ENCODE assay signal across 9 cellular contexts in the genomic region with DNA sequence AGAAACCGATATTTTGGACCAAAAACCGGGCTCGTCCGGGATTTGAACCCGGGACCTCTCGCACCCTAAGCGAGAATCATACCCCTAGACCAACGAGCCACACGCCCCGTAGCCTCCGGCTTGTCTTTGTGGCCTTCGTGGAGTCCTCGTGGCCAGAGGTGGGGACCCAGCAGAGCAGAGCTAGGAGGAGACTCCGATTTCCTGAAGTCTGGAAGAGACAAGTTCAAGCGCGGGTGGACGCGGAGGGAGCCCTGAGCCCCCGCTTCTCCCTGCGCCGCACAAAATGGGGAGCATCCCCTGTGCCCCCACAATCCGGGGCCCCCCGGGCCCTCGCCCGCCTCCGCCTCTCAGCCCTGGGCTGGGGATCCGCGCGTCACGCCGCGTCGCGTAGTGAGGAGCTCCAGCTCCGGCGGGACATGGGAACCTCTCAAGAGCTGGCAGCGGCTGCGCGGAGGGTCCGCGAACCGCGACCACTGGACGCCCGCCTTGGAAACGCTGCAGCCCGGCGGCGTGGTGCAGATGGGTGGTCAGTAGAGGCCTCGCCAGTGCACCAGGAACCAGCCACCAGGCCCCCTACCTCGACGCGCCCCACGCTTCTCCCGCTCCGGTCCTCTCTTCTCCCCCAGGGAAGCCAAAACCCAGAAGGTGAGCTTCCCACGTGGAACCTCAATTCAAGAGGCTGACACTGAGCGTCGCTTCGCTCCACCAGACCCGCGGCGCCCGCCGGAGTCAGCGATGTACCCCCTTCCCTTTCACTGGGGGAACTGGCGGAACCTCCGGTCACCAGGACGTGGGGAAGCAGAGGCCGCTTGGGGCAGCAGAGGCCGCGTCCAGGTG. TPM values are rescaled to one million over a fixed set of nuclear protein-coding genes. Genes with fewer than 3 reads are reported as not detected.
DNase-seq lines count a peak whose midpoint lies in the region; ATAC-seq, FAIRE-seq and TF ChIP-seq lines count a peak whose summit lies in the region.
"Had no signal": no experiment of that assay in that cellular context is flagged by ENCODE, and none has a peak within 500 bp of the region (broad histone marks: within the 10 kb centered on the region; RNA-seq: fewer than 3 reads in every experiment).

No MANE protein-coding gene starts in this region.

- H3K9me3 ChIP-seq in BE2C, result no peaks in the 10 kb centered on the region
- H3K9me3 ChIP-seq in endothelial cell of umbilical vein (replicated peaks; ENCODE audit: control insufficient read depth, insufficient read depth, low read length), result no peaks in the 10 kb centered on the region

- BruUV-seq in endothelial cell of umbilical vein (replicated peaks; lab: Mats Ljungman, UMichigan), result no TSS peak

- H3K9me3 Mint-ChIP-seq in activated B cell treated with CpG ODN at 0.5 μM for 24 hours (no peaks in the 10 kb centered on the region), natural killer cell (no peaks in the 10 kb centered on the region)

- H3K9ac ChIP-seq in endothelial cell of umbilical vein (replicated peaks; ENCODE audit: extremely low read depth, insufficient read depth, low read length), result no peak overlapping the region

- no peaks in the 10 kb centered on the region for H4K20me1 ChIP-seq in endothelial cell of umbilical vein (replicated peaks; ENCODE audit: control insufficient read depth, extremely low read depth, insufficient read depth, low read length)

- H3K27me3 Mint-ChIP-seq in activated B cell treated with CpG ODN at 0.5 μM for 24 hours (peaks cover 71% of the 10 kb centered on the region), natural killer cell (ENCODE audit: low read depth in 2 of 2) (peaks cover 65 to 73% of the 10 kb centered on the region in 2 donors)

- intact Hi-C loops in activated B cell treated with CpG ODN at 0.5 μM for 24 hours (cut with micrococcal nuclease), result loop anchor here (2.0 to 5.0 kb wide), 2 partner anchors 32 to 319 kb away; partner anchors contain the start of gene CLUAP1
- intact Hi-C loops in endothelial cell of umbilical vein (cut with micrococcal nuclease), result loop anchor here (2.0 to 5.0 kb wide), 2 partner anchors 24 to 274 kb away; no protein-coding TSS in a partner anchor
- intact Hi-C loops in natural killer cell (cut with micrococcal nuclease), result loop anchor here (2.0 to 10.0 kb wide), 2 partner anchors 282 to 318 kb away; partner anchors contain the start of gene CLUAP1

- H3K36me3 Mint-ChIP-seq in activated B cell treated with CpG ODN at 0.5 μM for 24 hours (ENCODE audit: low read depth) (no peaks in the 10 kb centered on the region), natural killer cell (peaks cover 8% of the 10 kb centered on the region)

- no peaks in the 10 kb centered on the region for H3K9me1 ChIP-seq in endothelial cell of umbilical vein (replicated peaks; ENCODE audit: control insufficient read depth, extremely low read depth, insufficient read depth, low read length)

- H3K4me1 ChIP-seq in BE2C (no peaks in the 10 kb centered on the region), endothelial cell of umbilical vein (ENCODE audit: control insufficient read depth, extremely low read depth, insufficient read depth, low read length) (peaks cover 15% of the 10 kb centered on the region)

- H3K36me3 ChIP-seq in BE2C, result no peaks in the 10 kb centered on the region
- H3K36me3 ChIP-seq in endothelial cell of umbilical vein (ENCODE audit: control insufficient read depth in 2 of 2, extremely low read depth in 1 of 2, insufficient read depth in 2 of 2, low read length in 2 of 2), result no peaks in the 10 kb centered on the region

- peak overlapping the region; percentile 71 for H3K4me3 ChIP-seq in BE2C (ENCODE audit: low read depth, low read length)
- peak overlapping the region; percentile 36 to 79 (median 67) for H3K4me3 ChIP-seq in endothelial cell of umbilical vein (replicated peaks in 1 of 3; ENCODE audit: insufficient read depth in 1 of 3, low read depth in 1 of 3, low read length in 3 of 3)

- peak; percentile 38 for FAIRE-seq in endothelial cell of umbilical vein (lab: Jason Lieb, UNC)

- TF ChIP-seq CTCF in BE2C (IDR thresholded peaks at IDR 0.05; ENCODE audit: low read depth, low read length), result peak; percentile 47; the same call in 1 of the 2 replicates
- TF ChIP-seq CTCF in activated B cell treated with CpG ODN at 0.5 μM for 24 hours (IDR thresholded peaks at IDR 0.05), result no peak
- TF ChIP-seq CTCF in endothelial cell of umbilical vein (IDR thresholded peaks at IDR 0.05; ENCODE audit: extremely low read depth in 1 of 2, insufficient read depth in 1 of 2, low read depth in 1 of 2, low read length in 2 of 2), result peak in 1 of 2 donors; percentile 51
- TF ChIP-seq CTCF in natural killer cell (IDR thresholded peaks at IDR 0.05), result peak; percentile 54

- peak overlapping the region; percentile 99 for H2AFZ ChIP-seq in endothelial cell of umbilical vein (ENCODE audit: low read depth, low read length)

- H3K4me3 Mint-ChIP-seq in activated B cell treated with CpG ODN at 0.5 μM for 24 hours (peak overlapping the region; percentile 62), natural killer cell (peak overlapping the region; percentile 83)

- ATAC-seq in activated B cell treated with CpG ODN at 0.5 μM for 24 hours (ENCODE audit: low read depth) (peak; percentile 40), natural killer cell (peak; percentile 69 to 81 (median 80)), GM21447 (IDR thresholded peaks at IDR 0.05; ENCODE audit: unreplicated experiment) (no peak)

- H3K27me3 ChIP-seq in BE2C, result peaks cover 15% of the 10 kb centered on the region
- H3K27me3 ChIP-seq in endothelial cell of umbilical vein (ENCODE audit: control insufficient read depth in 2 of 2, insufficient read depth in 2 of 2, low read length in 2 of 2), result peaks cover 10% of the 10 kb centered on the region in 2 experiments

- H3K4me2 ChIP-seq in endothelial cell of umbilical vein (ENCODE audit: insufficient read depth, low read length), result peak overlapping the region; percentile 93

- CTCF ChIA-PET in HEK293T (lab: Yijun Ruan, JAX) (interaction anchor here (0.8 to 1.7 kb wide), 4 partner anchors 8 to 35 kb away, joined by 3 to 6 read pairs (median 4); no protein-coding TSS in a partner anchor), activated B cell treated with CpG ODN at 0.5 μM for 24 hours (lab: Charles Lee) (interaction anchor here (0.8 to 1.5 kb wide), 3 partner anchors 9 to 155 kb away, joined by 3 to 4 read pairs (median 3); no protein-coding TSS in a partner anchor), endothelial cell of umbilical vein (lab: Charles Lee) (interaction anchor here (1.0 to 2.9 kb wide), 5 partner anchors 9 to 31 kb away, joined by 3 to 11 read pairs (median 6); no protein-coding TSS in a partner anchor)

- peaks cover 21% of the 10 kb centered on the region for H3K4me1 Mint-ChIP-seq in activated B cell treated with CpG ODN at 0.5 μM for 24 hours
- H3K4me1 Mint-ChIP-seq in natural killer cell, result peaks cover 27 to 28% of the 10 kb centered on the region in 2 donors

- no peak overlapping the region for H3K27ac ChIP-seq in endothelial cell of umbilical vein (ENCODE audit: insufficient read depth, low read depth, low read length)

- DNase-seq in BE2C (peak; percentile 78), HEK293T (ENCODE audit: extremely low spot score) (peak; percentile 73), activated B cell treated with CpG ODN at 0.5 μM for 24 hours (no peak), endothelial cell of umbilical vein (ENCODE audit: low read depth, low spot score) (peak; percentile 45), natural killer cell (no peak), amniotic stem cell (lab: John Stamatoyannopoulos, UW) (no peak), AML-193 (lab: John Stamatoyannopoulos, UW) (no peak)

- POLR2A ChIA-PET in HEK293T (lab: Yijun Ruan, JAX) (interaction anchor here (0.6 to 2.4 kb wide), 8 partner anchors 8 to 100 kb away, joined by 3 to 16 read pairs (median 6); partner anchors contain the start of gene ZNF213), activated B cell treated with CpG ODN at 0.5 μM for 24 hours (lab: Charles Lee) (interaction anchor here (0.5 to 1.0 kb wide), 4 partner anchors 35 to 274 kb away, joined by 3 to 4 read pairs (median 3); partner anchors contain the start of gene ZNF200), endothelial cell of umbilical vein (lab: Charles Lee) (no interaction called here)

- no peak for TF ChIP-seq POLR2A in endothelial cell of umbilical vein (IDR thresholded peaks at IDR 0.05; ENCODE audit: low read depth, low read length)

- dilution Hi-C loops in endothelial cell of umbilical vein (cut with MboI; ENCODE audit: extremely low pct_ligation_motif_present, low sequenced_read_pairs), result no loop called here

- no peaks in the 10 kb centered on the region for H3K79me2 ChIP-seq in endothelial cell of umbilical vein (ENCODE audit: control insufficient read depth, insufficient read depth, low read length)

- H3K27ac Mint-ChIP-seq in activated B cell treated with CpG ODN at 0.5 μM for 24 hours (peak overlapping the region; percentile 63), natural killer cell (peak overlapping the region; percentile 78 to 82)

RNA-seq across cellular contexts. Expression of gene OR1F1, which starts 5.2 kb away (rescaled TPM):
- not detected for polyA plus RNA-seq in BE2C (2012; ENCODE audit: insufficient read depth, insufficient read length, low read depth)
- total RNA-seq in activated B cell treated with CpG ODN at 0.5 μM for 24 hours (not detected in 2 replicates), endothelial cell of umbilical vein (not detected in 2 replicates), natural killer cell (not detected)
- polyA plus RNA-seq in endothelial cell of umbilical vein, result 0.17 and 0.25 TPM in 2 replicates
- polyA plus RNA-seq in endothelial cell of umbilical vein (2011; cell fraction: cytosol; rRNA removed), result 0.10 and 0.14 TPM in 2 replicates
- polyA plus RNA-seq in endothelial cell of umbilical vein (2011; cell fraction: nucleus; rRNA removed), result not detected in 2 replicates
- 0.19 TPM in 1 of 2 replicates, not detected in the other for polyA plus RNA-seq in endothelial cell of umbilical vein (2012)
- polyA minus RNA-seq in endothelial cell of umbilical vein, result 0.63 TPM in 1 of 2 replicates, not detected in the other
- not detected for polyA minus RNA-seq in endothelial cell of umbilical vein (2011; cell fraction: cytosol; rRNA and poly(A)+ RNA removed)
- polyA minus RNA-seq in endothelial cell of umbilical vein (2011; cell fraction: nucleus; rRNA and poly(A)+ RNA removed), result not detected in 2 replicates
- total RNA-seq: mononuclear cell had no signal

RNA-seq across cellular contexts. Expression of gene ZNF213, which starts 48.0 kb away (rescaled TPM):
- 30.1 TPM for polyA plus RNA-seq in BE2C (2012; ENCODE audit: insufficient read depth, insufficient read length, low read depth)
- total RNA-seq in activated B cell treated with CpG ODN at 0.5 μM for 24 hours (5.6 and 5.7 TPM in 2 replicates), endothelial cell of umbilical vein (8.0 and 9.8 TPM in 2 replicates), natural killer cell (1 to 10 TPM; 4.8 to 6.8 (median 5.1) TPM)
- polyA plus RNA-seq in endothelial cell of umbilical vein, result 1.8 and 2.0 TPM in 2 replicates
- polyA plus RNA-seq in endothelial cell of umbilical vein (2011; cell fraction: cytosol; rRNA removed), result 1.3 and 1.7 TPM in 2 replicates
- polyA plus RNA-seq in endothelial cell of umbilical vein (2011; cell fraction: nucleus; rRNA removed), result 0.87 and 0.90 TPM in 2 replicates
- 6.0 and 6.4 TPM in 2 replicates for polyA plus RNA-seq in endothelial cell of umbilical vein (2012)
- 1.4 and 2.0 TPM in 2 replicates for polyA minus RNA-seq in endothelial cell of umbilical vein
- polyA minus RNA-seq in endothelial cell of umbilical vein (2011; cell fraction: cytosol; rRNA and poly(A)+ RNA removed), result 3.5 TPM
- polyA minus RNA-seq in endothelial cell of umbilical vein (2011; cell fraction: nucleus; rRNA and poly(A)+ RNA removed), result 0.72 and 1.5 TPM in 2 replicates

RNA-seq across cellular contexts. Expression of gene ZNF200, which starts 52.1 kb away (rescaled TPM):
- polyA plus RNA-seq in BE2C (2012; ENCODE audit: insufficient read depth, insufficient read length, low read depth), result 7.9 TPM
- 13.6 and 15.1 TPM in 2 replicates for total RNA-seq in activated B cell treated with CpG ODN at 0.5 μM for 24 hours
- total RNA-seq in endothelial cell of umbilical vein, result 9.1 and 10.0 TPM in 2 replicates
- 2.8 and 3.4 TPM in 2 replicates for polyA plus RNA-seq in endothelial cell of umbilical vein
- polyA plus RNA-seq in endothelial cell of umbilical vein (2011; cell fraction: cytosol; rRNA removed), result 3.1 and 4.1 TPM in 2 replicates
- 7.2 TPM in 2 replicates for polyA plus RNA-seq in endothelial cell of umbilical vein (2011; cell fraction: nucleus; rRNA removed)
- 6.9 and 7.4 TPM in 2 replicates for polyA plus RNA-seq in endothelial cell of umbilical vein (2012)
- polyA minus RNA-seq in endothelial cell of umbilical vein, result 5.9 and 11.4 TPM in 2 replicates
- 10.5 TPM for polyA minus RNA-seq in endothelial cell of umbilical vein (2011; cell fraction: cytosol; rRNA and poly(A)+ RNA removed)
- 6.6 and 9.0 TPM in 2 replicates for polyA minus RNA-seq in endothelial cell of umbilical vein (2011; cell fraction: nucleus; rRNA and poly(A)+ RNA removed)
- total RNA-seq in natural killer cell, result 10 to 100 TPM in 1 of 3 donors, 1 to 10 TPM in 2; 5.3 to 10.9 (median 5.6) TPM

Comparison
In these comparisons a context has a peak if more than half of its experiments do, and no peak if none do; other contexts are left out.
1. DNase-seq: peak in BE2C (single experiment), HEK293T (single experiment) and endothelial cell of umbilical vein (single experiment); none in activated B cell treated with CpG ODN at 0.5 μM for 24 hours (single experiment), natural killer cell (single experiment), amniotic stem cell (single experiment) and AML-193 (0 of 2).